1 cellular context compared by ENCODE assay signal in the genomic region with DNA sequence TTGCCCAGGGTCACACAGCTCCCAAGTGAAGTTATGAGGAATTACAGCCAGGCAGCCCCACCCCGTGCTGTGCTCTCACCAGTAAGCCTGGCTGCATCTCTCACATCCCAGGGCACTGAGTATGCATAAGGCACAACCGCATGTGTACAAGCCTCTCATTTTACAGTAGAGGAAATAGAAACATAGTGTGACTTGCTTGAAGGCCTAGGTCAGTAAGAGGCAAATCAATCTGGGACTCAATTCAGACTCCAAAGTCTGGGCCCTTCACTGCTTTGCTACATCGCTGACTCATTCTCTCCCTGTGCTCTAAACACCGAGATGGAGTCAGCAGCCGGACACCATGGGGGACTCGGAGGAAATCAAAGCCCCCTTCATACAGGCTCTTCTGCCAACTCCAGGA.
TF ChIP-seq lines count a peak whose summit lies in the region.

No MANE protein-coding gene starts in this region.

TF ChIP-seq in HepG2, 621 proteins besides CTCF, POLR2A, EP300 and RAD21 (continued from another document):
- 0 out of 2 replicates have a peak, but pooled peaks have one; percentile 14 for TF ChIP-seq NFE2 (CRISPR knock-in tag; IDR thresholded peaks at IDR 0.05)
- no peak for TF ChIP-seq TCF7 (IDR thresholded peaks at IDR 0.05; ENCODE audit: low read depth)
- peak; percentile 52; the same call in 1 of the 2 replicates for TF ChIP-seq FOSL2 (CRISPR knock-in tag; IDR thresholded peaks at IDR 0.05)
- TF ChIP-seq ZNF709 (CRISPR knock-in tag; IDR thresholded peaks at IDR 0.05) = no peak
- peak; percentile 16; the same call in 1 of the 2 replicates for TF ChIP-seq SAP130 (CRISPR knock-in tag; IDR thresholded peaks at IDR 0.05; ENCODE audit: low read depth)
- TF ChIP-seq KDM5B (CRISPR knock-in tag; IDR thresholded peaks at IDR 0.05; ENCODE audit: borderline replicate concordance) = no peak
- TF ChIP-seq NFE2L2 (IDR thresholded peaks at IDR 0.05; ENCODE audit: low read length) = peak; percentile 14; the same call in 1 of the 2 replicates
- 0 out of 2 replicates have a peak, but pooled peaks have one; percentile 44 for TF ChIP-seq ZBTB38 (CRISPR knock-in tag; IDR thresholded peaks at IDR 0.05)
